12 cellular contexts compared by ENCODE assay signal in the genomic region with DNA sequence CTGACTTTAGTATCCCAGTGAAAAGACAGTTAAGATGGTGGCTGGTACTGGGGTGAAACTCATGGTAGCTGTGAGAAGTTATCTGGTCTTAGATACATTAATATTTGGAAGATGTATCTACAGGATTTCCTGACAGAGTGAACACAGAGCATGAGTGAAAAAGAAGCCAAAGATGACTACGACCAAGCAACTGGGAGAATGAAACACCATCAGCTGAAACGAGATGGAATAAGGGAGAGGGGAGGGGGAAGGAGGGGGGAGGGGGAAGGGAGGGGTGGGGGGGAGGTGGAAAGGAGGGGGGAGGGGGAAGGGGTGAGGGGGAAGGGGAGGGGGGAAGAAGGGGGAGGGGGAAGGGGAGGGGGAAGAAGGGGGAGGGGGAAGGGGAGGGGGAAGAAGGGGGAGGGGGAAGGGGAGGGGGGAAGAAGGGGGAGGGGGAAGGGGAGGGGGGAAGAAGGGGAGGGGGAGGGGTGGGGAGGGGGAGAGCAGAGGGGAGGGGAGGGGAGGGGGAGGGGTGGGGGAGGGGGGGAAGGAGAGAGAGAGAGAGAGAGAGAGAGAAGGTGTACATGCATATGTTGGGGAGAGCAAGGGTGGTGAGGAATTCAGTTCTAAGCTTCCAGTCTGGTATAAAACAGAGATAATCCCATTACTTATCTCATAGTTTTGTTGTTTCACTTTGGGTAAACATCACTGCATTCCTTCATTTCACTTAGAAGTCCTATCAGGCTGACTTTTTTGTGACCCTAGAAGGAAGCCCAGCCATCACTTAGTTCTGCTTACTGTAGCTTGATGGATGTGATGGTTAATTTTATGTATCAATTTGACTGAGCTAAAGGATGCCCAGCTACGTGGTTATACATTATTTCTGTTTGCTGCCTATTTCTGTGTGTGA.
DNase-seq lines count a peak whose midpoint lies in the region; ATAC-seq and TF ChIP-seq lines count a peak whose summit lies in the region.
"Had no signal": no experiment of that assay in that cellular context is flagged by ENCODE, and none has a peak within 500 bp of the region (broad histone marks: within the 10 kb centered on the region; RNA-seq: fewer than 3 reads in every experiment).

No MANE protein-coding gene starts in this region.

- H3K27me3 ChIP-seq in right cardiac atrium (ENCODE audit: control insufficient read depth, insufficient read depth) = no peaks in the 10 kb centered on the region
- H3K27me3 ChIP-seq in left ventricle myocardium inferior (ENCODE audit: low read depth) = no peaks in the 10 kb centered on the region
- H3K27me3 ChIP-seq in OCI-LY1 (ENCODE audit: insufficient read depth, low read length) = no peaks in the 10 kb centered on the region
- H3K27me3 ChIP-seq in dorsolateral prefrontal cortex = no peaks in the 10 kb centered on the region
- H3K27me3 ChIP-seq in uterus = no peaks in the 10 kb centered on the region
- no peaks in the 10 kb centered on the region for H3K27me3 ChIP-seq in left lung

- no peak overlapping the region for H2AFZ ChIP-seq in OCI-LY1 (ENCODE audit: low read length)

- H3K36me3 ChIP-seq in left ventricle myocardium inferior = no peaks in the 10 kb centered on the region
- no peaks in the 10 kb centered on the region for H3K36me3 ChIP-seq in OCI-LY1 (ENCODE audit: insufficient read depth, low read length)
- no peaks in the 10 kb centered on the region for H3K36me3 ChIP-seq in uterus
- H3K36me3 ChIP-seq in left lung = no peaks in the 10 kb centered on the region

- ATAC-seq in right cardiac atrium (no peak), left lung (no peak)

- WGBS in right cardiac atrium = 34% methylated on average over 3 of the region's 3 CpGs

- H3K9me3 ChIP-seq in right cardiac atrium (ENCODE audit: control insufficient read depth, low read length) = no peaks in the 10 kb centered on the region
- H3K9me3 ChIP-seq in left ventricle myocardium inferior (replicated peaks) = no peaks in the 10 kb centered on the region
- H3K9me3 ChIP-seq in OCI-LY1 (ENCODE audit: low read length) = no peaks in the 10 kb centered on the region
- no peaks in the 10 kb centered on the region for H3K9me3 ChIP-seq in uterus
- H3K9me3 ChIP-seq in left lung = no peaks in the 10 kb centered on the region

- DNase-seq in right cardiac atrium (no peak), left ventricle myocardium inferior (no peak), dorsolateral prefrontal cortex (no peak), uterus (no peak), cerebellar nuclear complex (lab: John Stamatoyannopoulos, UW) (no peak), left lung (no peak)
- no peak for DNase-seq in stimulated activated CD4-positive, alpha-beta T cell treated with anti-CD3 and anti-CD28 coated beads, Interleukin-4, amount 100 ng/mL, for 24 hours
- DNase-seq: activated CD4-positive, alpha-beta T cell treated with anti-CD3 and anti-CD28 coated beads for 48 hours; effector memory CD4-positive, alpha-beta T cell; mammary epithelial cell; NCI-H1436 treated with DMSO at 0.1 percent for 48 hours had no signal

- H4K20me1 ChIP-seq in OCI-LY1 (ENCODE audit: insufficient read depth, low read length) = no peaks in the 10 kb centered on the region

- 0 out of 2 replicates have a peak, but pooled peaks cover 3% of the 10 kb centered on the region for H3F3A ChIP-seq in OCI-LY1 (ENCODE audit: insufficient read depth, low read length)

- H3K9me2 ChIP-seq in OCI-LY1 (ENCODE audit: low read depth, low read length) = no peaks in the 10 kb centered on the region

- H3K4me1 ChIP-seq in right cardiac atrium (ENCODE audit: control insufficient read depth, insufficient read depth, low read length) (peaks cover 15% of the 10 kb centered on the region), left ventricle myocardium inferior (peaks cover 82% of the 10 kb centered on the region), OCI-LY1 (ENCODE audit: insufficient read depth, low read length, severe bottlenecking) (peaks cover 34% of the 10 kb centered on the region), uterus (peaks cover 3 to 10% of the 10 kb centered on the region in 2 donors), left lung (peaks cover 10 to 28% of the 10 kb centered on the region in 2 donors)

- peaks cover 12% of the 10 kb centered on the region for H3K79me2 ChIP-seq in OCI-LY1 (ENCODE audit: insufficient read depth, low read length)

- H3K27ac ChIP-seq in right cardiac atrium (ENCODE audit: low read length) = peak overlapping the region; percentile 2
- H3K27ac ChIP-seq in left ventricle myocardium inferior (replicated peaks) = no peak overlapping the region
- H3K27ac ChIP-seq in OCI-LY1 (ENCODE audit: low read depth, low read length, poor library complexity, severe bottlenecking) = peak overlapping the region; percentile 33
- peak overlapping the region; percentile 52 to 94 (median 83) for H3K27ac ChIP-seq in dorsolateral prefrontal cortex
- H3K27ac ChIP-seq in uterus = peak overlapping the region; percentile 16 to 68
- no peak overlapping the region for H3K27ac ChIP-seq in left lung

- no peak for TF ChIP-seq CTCF in left ventricle myocardium inferior (IDR thresholded peaks at IDR 0.05; ENCODE audit: borderline replicate concordance)
- TF ChIP-seq CTCF in OCI-LY1 (IDR thresholded peaks at IDR 0.05; ENCODE audit: low read length) = no peak
- TF ChIP-seq CTCF in dorsolateral prefrontal cortex (IDR thresholded peaks at IDR 0.05 in 54 of 56, conservative IDR thresholded peaks at IDR 0.05 in 2 of 56; ENCODE audit: low read depth in 1 of 56, partially characterized antibody in 56 of 56) = no peak
- TF ChIP-seq CTCF in uterus (IDR thresholded peaks at IDR 0.05) = no peak
- no peak for TF ChIP-seq CTCF in left lung (IDR thresholded peaks at IDR 0.05)

- no peak for TF ChIP-seq POLR2A in uterus (IDR thresholded peaks at IDR 0.05)

- H3K4me2 ChIP-seq in OCI-LY1 (ENCODE audit: low read length) = no peak overlapping the region

- no peak overlapping the region for H3K4me3 ChIP-seq in right cardiac atrium (ENCODE audit: low read length)
- H3K4me3 ChIP-seq in left ventricle myocardium inferior = no peak overlapping the region
- H3K4me3 ChIP-seq in OCI-LY1 (ENCODE audit: low read depth, low read length, poor library complexity, severe bottlenecking) = no peak overlapping the region
- peak overlapping the region in 1 of 59 donors; percentile 7 for H3K4me3 ChIP-seq in dorsolateral prefrontal cortex
- no peak overlapping the region for H3K4me3 ChIP-seq in uterus
- H3K4me3 ChIP-seq in left lung = no peak overlapping the region

- intact Hi-C loops in right cardiac atrium (cut with DNase I) (no loop called here), left ventricle myocardium inferior (cut with micrococcal nuclease) (no loop called here), dorsolateral prefrontal cortex (cut with DNase I) (no loop called here), uterus (cut with DNase I; ENCODE audit: low total_unique reads) (no loop called here), left lung (cut with DNase I) (no loop called here)

- no peak overlapping the region for H3K9ac ChIP-seq in OCI-LY1 (ENCODE audit: low read length)

Comparison
In these comparisons a context has a peak if more than half of its experiments do, and no peak if none do; other contexts are left out.
1. H3K27ac ChIP-seq: peak in right cardiac atrium (single experiment), OCI-LY1 (single experiment), dorsolateral prefrontal cortex (59 of 59) and uterus (2 of 2); none in left ventricle myocardium inferior (single experiment) and left lung (0 of 2).